In genomic region chr14:64187331-64187730, GRCh38 we compare ENCODE assay signal across 14 cellular contexts.
"Had no signal": no experiment of that assay in that cellular context is flagged by ENCODE, and none has a peak within 500 bp of the region (broad histone marks: within the 10 kb centered on the region; RNA-seq: fewer than 3 reads in every experiment).

No MANE protein-coding gene starts in this region.

- H3K27me3 ChIP-seq: left lung, ovary, testis had no signal

- H3K4me1 ChIP-seq: left lung had no signal

- H3K9me3 Mint-ChIP-seq: activated CD8-positive, alpha-beta T cell treated with anti-CD3 and anti-CD28 coated beads for 36 hours; activated naive CD8-positive, alpha-beta T cell treated with anti-CD3 and anti-CD28 coated beads, Interleukin-2, amount 50 U/mL, for 24 hours; natural killer cell treated with Interleukin-12 subunit alpha and Interleukin-12 subunit beta and Interleukin-15 and Interleukin-18, amount 100 ng/mL, for 72 hours; stimulated activated naive CD8-positive, alpha-beta T cell treated with anti-CD3 and anti-CD28 coated beads, Interleukin-15, amount 100 ng/mL, for 72 hours had no signal

- H3K27ac Mint-ChIP-seq: activated CD8-positive, alpha-beta T cell treated with anti-CD3 and anti-CD28 coated beads for 36 hours; activated naive CD8-positive, alpha-beta T cell treated with anti-CD3 and anti-CD28 coated beads, Interleukin-2, amount 50 U/mL, for 24 hours; stimulated activated naive CD8-positive, alpha-beta T cell treated with anti-CD3 and anti-CD28 coated beads, Interleukin-15, amount 100 ng/mL, for 72 hours had no signal

- H3K9me3 ChIP-seq: left lung, ovary, testis had no signal

- H3K27ac ChIP-seq: coronary artery, left lung, testis had no signal

- H3K27me3 Mint-ChIP-seq: activated CD8-positive, alpha-beta T cell treated with anti-CD3 and anti-CD28 coated beads for 36 hours; activated naive CD8-positive, alpha-beta T cell treated with anti-CD3 and anti-CD28 coated beads, Interleukin-2, amount 50 U/mL, for 24 hours; natural killer cell treated with Interleukin-12 subunit alpha and Interleukin-12 subunit beta and Interleukin-15 and Interleukin-18, amount 100 ng/mL, for 72 hours; stimulated activated naive CD8-positive, alpha-beta T cell treated with anti-CD3 and anti-CD28 coated beads, Interleukin-15, amount 100 ng/mL, for 72 hours had no signal

- H3K36me3 ChIP-seq: ovary had no signal

- H3K4me3 Mint-ChIP-seq: activated CD8-positive, alpha-beta T cell treated with anti-CD3 and anti-CD28 coated beads for 36 hours; activated naive CD8-positive, alpha-beta T cell treated with anti-CD3 and anti-CD28 coated beads, Interleukin-2, amount 50 U/mL, for 24 hours; natural killer cell treated with Interleukin-12 subunit alpha and Interleukin-12 subunit beta and Interleukin-15 and Interleukin-18, amount 100 ng/mL, for 72 hours; stimulated activated naive CD8-positive, alpha-beta T cell treated with anti-CD3 and anti-CD28 coated beads, Interleukin-15, amount 100 ng/mL, for 72 hours had no signal

- DNase-seq: activated CD8-positive, alpha-beta memory T cell treated with anti-CD3 and anti-CD28 coated beads, Interleukin-2, amount 50 U/mL, for 48 hours; activated CD8-positive, alpha-beta T cell treated with anti-CD3 and anti-CD28 coated beads for 36 hours; activated naive CD4-positive, alpha-beta T cell treated with Interleukin-2 at 50 U/mL for 16 hours; activated naive CD8-positive, alpha-beta T cell treated with anti-CD3 and anti-CD28 coated beads, Interleukin-2, amount 50 U/mL, for 24 hours; caudate nucleus; effector CD8-positive, alpha-beta T cell; left lung; ovary; stimulated activated CD4-positive, alpha-beta T cell treated with anti-CD3 and anti-CD28 coated beads, Interleukin-15, amount 100 ng/mL, for 24 hours; stimulated activated CD4-positive, alpha-beta T cell treated with anti-CD3 and anti-CD28 coated beads, Interleukin-4, amount 100 ng/mL, for 4 hours; stimulated activated naive CD8-positive, alpha-beta T cell treated with anti-CD3 and anti-CD28 coated beads, Interleukin-15, amount 100 ng/mL, for 72 hours; testis had no signal

- H3K4me3 ChIP-seq: coronary artery, left lung, ovary, testis had no signal

- H3K4me1 Mint-ChIP-seq: stimulated activated naive CD8-positive, alpha-beta T cell treated with anti-CD3 and anti-CD28 coated beads, Interleukin-15, amount 100 ng/mL, for 72 hours had no signal
